Comparison of ENCODE assay signal across 1 cellular context in the genomic region with DNA sequence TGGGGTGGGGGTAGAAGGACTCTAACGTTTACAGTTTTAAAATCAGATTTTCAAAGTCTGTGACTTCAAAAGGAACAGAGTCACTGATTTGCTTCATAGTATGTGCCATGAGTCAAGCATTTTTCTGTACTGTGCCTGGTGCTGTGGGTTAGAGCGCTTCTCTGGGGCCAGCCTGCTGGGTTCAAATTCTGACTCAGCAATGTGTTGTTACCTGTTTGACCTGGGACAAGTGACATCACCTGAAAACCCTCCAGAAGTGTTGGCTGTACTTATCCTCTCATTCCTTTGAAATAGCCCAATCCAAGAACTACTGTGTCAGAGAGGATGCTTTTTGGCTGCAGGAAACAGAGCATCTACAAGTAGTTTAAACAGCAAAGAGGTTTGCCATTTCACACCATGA.
TF ChIP-seq lines count a peak whose summit lies in the region.

No MANE protein-coding gene starts in this region.

TF ChIP-seq in IMR-90, 13 proteins besides CTCF, POLR2A, EP300 and RAD21:
- TF ChIP-seq MAFK (IDR thresholded peaks at IDR 0.05; ENCODE audit: low read depth, low read length) = peak; percentile 28; the same call in 1 of the 2 replicates
- TF ChIP-seq MXI1 (IDR thresholded peaks at IDR 0.05; ENCODE audit: borderline replicate concordance, low read depth, low read length) = no peak
- TF ChIP-seq, protein P1, sequence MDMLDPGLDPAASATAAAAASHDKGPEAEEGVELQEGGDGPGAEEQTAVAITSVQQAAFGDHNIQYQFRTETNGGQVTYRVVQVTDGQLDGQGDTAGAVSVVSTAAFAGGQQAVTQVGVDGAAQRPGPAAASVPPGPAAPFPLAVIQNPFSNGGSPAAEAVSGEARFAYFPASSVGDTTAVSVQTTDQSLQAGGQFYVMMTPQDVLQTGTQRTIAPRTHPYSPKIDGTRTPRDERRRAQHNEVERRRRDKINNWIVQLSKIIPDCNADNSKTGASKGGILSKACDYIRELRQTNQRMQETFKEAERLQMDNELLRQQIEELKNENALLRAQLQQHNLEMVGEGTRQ (IDR thresholded peaks at IDR 0.05; ENCODE audit: low read depth, low read length) = no peak
- no peak for TF ChIP-seq NFE2L2 (IDR thresholded peaks at IDR 0.05; ENCODE audit: low read depth, low read length)
- TF ChIP-seq MAZ (IDR thresholded peaks at IDR 0.05; ENCODE audit: borderline replicate concordance, low read depth, low read length) = no peak
- no peak for TF ChIP-seq SMC3 (IDR thresholded peaks at IDR 0.05; ENCODE audit: low read depth, low read length)
- TF ChIP-seq BHLHE40 (IDR thresholded peaks at IDR 0.05; ENCODE audit: low read depth, low read length) = no peak
